Comparison of ENCODE assay signal across 1 cellular context in the genomic region with DNA sequence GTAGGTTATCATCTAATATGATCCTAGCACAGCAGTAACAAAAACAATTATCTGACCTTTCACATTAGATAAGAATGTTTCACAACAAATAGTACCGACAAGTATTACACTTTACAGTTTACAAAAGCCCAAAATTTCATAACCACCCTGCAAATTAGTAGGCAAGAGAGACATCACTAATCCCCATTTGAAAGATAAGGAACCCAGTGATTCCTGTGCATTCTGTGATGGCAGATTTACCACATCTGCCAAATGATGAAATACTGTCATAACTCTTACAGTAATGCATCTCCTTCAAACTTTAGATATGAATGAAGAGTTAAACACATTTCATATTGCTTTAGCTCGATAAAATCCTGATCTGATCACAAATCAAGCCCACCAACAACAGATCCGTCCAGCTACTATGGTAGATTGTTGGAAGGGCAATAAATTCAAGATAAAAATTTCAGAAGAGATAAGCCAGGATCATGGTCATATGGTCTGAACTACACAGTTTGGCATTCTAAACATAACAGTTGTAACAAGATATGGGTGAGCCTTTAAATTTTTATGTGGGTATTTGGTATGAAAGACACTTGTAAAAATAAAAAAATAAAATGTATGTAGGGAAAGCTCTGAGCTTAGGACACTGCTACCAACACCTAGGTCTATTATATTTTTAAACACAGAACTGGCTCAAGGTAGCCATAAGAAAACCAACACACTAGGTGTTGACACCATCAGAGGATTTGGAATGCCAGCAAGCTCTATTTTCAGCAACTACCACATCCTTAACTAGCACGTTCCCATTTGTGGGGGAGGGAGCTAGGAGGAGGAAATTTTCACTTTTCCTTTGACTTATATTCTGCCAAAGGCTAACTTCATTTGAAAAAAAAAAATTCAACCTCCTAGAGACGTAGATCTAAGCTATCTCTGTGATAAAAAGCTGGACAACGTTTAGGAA.
A peak's percentile ranks its signal among the peaks of the same experiment; 100 is the strongest.
TF ChIP-seq lines count a peak whose summit lies in the region.

No MANE protein-coding gene starts in this region.

TF ChIP-seq in K562, 482 proteins besides CTCF, POLR2A, EP300 and RAD21 (continued from another document):
- TF ChIP-seq, protein P1, sequence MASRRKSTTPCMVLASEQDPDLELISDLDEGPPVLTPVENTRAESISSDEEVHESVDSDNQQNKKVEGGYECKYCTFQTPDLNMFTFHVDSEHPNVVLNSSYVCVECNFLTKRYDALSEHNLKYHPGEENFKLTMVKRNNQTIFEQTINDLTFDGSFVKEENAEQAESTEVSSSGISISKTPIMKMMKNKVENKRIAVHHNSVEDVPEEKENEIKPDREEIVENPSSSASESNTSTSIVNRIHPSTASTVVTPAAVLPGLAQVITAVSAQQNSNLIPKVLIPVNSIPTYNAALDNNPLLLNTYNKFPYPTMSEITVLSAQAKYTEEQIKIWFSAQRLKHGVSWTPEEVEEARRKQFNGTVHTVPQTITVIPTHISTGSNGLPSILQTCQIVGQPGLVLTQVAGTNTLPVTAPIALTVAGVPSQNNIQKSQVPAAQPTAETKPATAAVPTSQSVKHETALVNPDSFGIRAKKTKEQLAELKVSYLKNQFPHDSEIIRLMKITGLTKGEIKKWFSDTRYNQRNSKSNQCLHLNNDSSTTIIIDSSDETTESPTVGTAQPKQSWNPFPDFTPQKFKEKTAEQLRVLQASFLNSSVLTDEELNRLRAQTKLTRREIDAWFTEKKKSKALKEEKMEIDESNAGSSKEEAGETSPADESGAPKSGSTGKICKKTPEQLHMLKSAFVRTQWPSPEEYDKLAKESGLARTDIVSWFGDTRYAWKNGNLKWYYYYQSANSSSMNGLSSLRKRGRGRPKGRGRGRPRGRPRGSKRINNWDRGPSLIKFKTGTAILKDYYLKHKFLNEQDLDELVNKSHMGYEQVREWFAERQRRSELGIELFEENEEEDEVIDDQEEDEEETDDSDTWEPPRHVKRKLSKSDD (conservative IDR thresholded peaks at IDR 0.05; ENCODE audit: low read length) = no peak
- TF ChIP-seq JUN (IDR thresholded peaks at IDR 0.05; ENCODE audit: borderline replicate concordance, low read depth, low read length) (no peak), JUN (CRISPR knock-in tag; IDR thresholded peaks at IDR 0.05; ENCODE audit: borderline replicate concordance) (no peak), NR2C1 (IDR thresholded peaks at IDR 0.05) (peak; percentile 51; the same call in 1 of the 2 replicates), NR2C1 (tag; IDR thresholded peaks at IDR 0.05) (peak; percentile 69), SMARCA5 (IDR thresholded peaks at IDR 0.05) (no peak), SAFB2 (IDR thresholded peaks at IDR 0.05; ENCODE audit: borderline replicate concordance, low read depth, low read length, severe bottlenecking) (no peak), ZNF197 (CRISPR knock-in tag; IDR thresholded peaks at IDR 0.05; ENCODE audit: low read depth) (no peak), SP2 (IDR thresholded peaks at IDR 0.05; ENCODE audit: extremely low read depth, low read depth, low read length, poor library complexity, severe bottlenecking) (no peak), PRPF4 (IDR thresholded peaks at IDR 0.05; ENCODE audit: insufficient read depth, low read depth, low read length, poor library complexity, severe bottlenecking) (no peak), SMAD2 (IDR thresholded peaks at IDR 0.05; ENCODE audit: low read depth, low read length) (no peak), SMAD3 (CRISPR knock-in tag; conservative IDR thresholded peaks at IDR 0.05) (no peak), ZNF584 (CRISPR knock-in tag; IDR thresholded peaks at IDR 0.05; ENCODE audit: low read depth) (no peak), MEIS2 (IDR thresholded peaks at IDR 0.05; ENCODE audit: partially characterized antibody) (peak; percentile 98), SRSF7 (optimal IDR thresholded peaks at IDR 0.05; ENCODE audit: low read depth, low read length) (no peak), ZNF589 (CRISPR knock-in tag; IDR thresholded peaks at IDR 0.05; ENCODE audit: low read depth) (no peak), HSF4 (CRISPR knock-in tag; IDR thresholded peaks at IDR 0.05; ENCODE audit: borderline replicate concordance) (no peak), ZNF133 (CRISPR knock-in tag; IDR thresholded peaks at IDR 0.05) (no peak), KHSRP (IDR thresholded peaks at IDR 0.05) (no peak), HNRNPLL (IDR thresholded peaks at IDR 0.05; ENCODE audit: low read depth, low read length, poor library complexity, severe bottlenecking) (no peak), ZNF408 (CRISPR knock-in tag; IDR thresholded peaks at IDR 0.05; ENCODE audit: low read depth) (no peak)
- TF ChIP-seq, protein P2, sequence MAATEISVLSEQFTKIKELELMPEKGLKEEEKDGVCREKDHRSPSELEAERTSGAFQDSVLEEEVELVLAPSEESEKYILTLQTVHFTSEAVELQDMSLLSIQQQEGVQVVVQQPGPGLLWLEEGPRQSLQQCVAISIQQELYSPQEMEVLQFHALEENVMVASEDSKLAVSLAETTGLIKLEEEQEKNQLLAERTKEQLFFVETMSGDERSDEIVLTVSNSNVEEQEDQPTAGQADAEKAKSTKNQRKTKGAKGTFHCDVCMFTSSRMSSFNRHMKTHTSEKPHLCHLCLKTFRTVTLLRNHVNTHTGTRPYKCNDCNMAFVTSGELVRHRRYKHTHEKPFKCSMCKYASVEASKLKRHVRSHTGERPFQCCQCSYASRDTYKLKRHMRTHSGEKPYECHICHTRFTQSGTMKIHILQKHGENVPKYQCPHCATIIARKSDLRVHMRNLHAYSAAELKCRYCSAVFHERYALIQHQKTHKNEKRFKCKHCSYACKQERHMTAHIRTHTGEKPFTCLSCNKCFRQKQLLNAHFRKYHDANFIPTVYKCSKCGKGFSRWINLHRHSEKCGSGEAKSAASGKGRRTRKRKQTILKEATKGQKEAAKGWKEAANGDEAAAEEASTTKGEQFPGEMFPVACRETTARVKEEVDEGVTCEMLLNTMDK (IDR thresholded peaks at IDR 0.05; ENCODE audit: borderline replicate concordance, insufficient read depth, low read depth, low read length, poor library complexity, severe bottlenecking) = no peak
- TF ChIP-seq, protein P3, sequence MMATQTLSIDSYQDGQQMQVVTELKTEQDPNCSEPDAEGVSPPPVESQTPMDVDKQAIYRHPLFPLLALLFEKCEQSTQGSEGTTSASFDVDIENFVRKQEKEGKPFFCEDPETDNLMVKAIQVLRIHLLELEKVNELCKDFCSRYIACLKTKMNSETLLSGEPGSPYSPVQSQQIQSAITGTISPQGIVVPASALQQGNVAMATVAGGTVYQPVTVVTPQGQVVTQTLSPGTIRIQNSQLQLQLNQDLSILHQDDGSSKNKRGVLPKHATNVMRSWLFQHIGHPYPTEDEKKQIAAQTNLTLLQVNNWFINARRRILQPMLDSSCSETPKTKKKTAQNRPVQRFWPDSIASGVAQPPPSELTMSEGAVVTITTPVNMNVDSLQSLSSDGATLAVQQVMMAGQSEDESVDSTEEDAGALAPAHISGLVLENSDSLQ (IDR thresholded peaks at IDR 0.05) = peak; percentile 73
